ENCODE assay signal across 8 cellular contexts in the genomic region with DNA sequence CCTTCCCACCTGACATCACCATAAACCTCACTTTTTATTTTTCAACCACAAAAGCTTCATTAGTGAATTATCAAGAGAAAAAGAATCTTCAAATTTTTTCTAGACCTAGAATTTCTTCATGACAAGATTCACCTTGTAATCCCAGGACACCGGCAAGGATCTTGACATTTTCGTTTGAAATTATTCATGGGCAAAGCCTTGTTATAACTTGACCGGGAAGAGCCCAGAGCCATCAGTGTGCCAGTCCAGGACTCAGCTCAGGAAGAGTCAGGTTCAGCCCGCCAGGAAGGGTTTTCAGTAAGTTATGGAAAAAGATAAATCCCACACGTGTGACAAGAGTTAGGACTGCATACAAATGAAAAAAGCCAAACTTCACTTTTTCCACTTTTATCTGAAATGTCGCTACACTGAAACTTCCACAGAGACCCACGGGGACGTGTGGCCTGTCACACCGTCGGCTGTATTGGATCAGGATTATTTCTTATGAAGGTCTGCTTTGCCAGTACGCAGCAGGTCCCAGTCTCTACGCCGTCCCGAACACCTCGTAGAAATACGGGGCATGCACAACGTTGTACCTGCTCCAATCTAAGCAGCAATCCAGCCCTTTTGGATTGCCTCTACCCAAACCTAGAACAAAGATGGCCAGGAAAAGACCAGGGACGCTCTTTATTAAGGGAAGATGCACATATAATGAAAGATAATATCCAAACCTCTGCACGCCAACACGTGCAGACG. TPM values are rescaled to one million over a fixed set of nuclear protein-coding genes. Genes with fewer than 3 reads are reported as not detected.
A peak's percentile ranks its signal among the peaks of the same experiment; 100 is the strongest.
DNase-seq lines count a peak whose midpoint lies in the region; FAIRE-seq and TF ChIP-seq lines count a peak whose summit lies in the region.

No MANE protein-coding gene starts in this region.

- POLR2A ChIA-PET in GM10248 (lab: Yijun Ruan, JAX) = no interaction called here

- H3K4me1 Mint-ChIP-seq in activated T-helper 1 cell treated with anti-CD3 and anti-CD28 coated beads, Interleukin-12 subunit alpha, Interleukin-12 subunit beta, Interleukin-2, Interleukin-4 antibody, amounts not matched to agents 30 ng/mL and 10 ng/mL and 1 ng/mL, durations not matched to agents 14 hours and 24 hours and 36 hours (ENCODE audit: low read depth) = peaks cover 20% of the 10 kb centered on the region

- H3K9me3 ChIP-seq in iPS DF 6.9 (ENCODE audit: control insufficient read depth, insufficient read depth, low read length) (no peaks in the 10 kb centered on the region), small intestine (ENCODE audit: control insufficient read depth, low read depth) (no peaks in the 10 kb centered on the region)

- CTCF ChIA-PET in GM10248 (lab: Yijun Ruan, JAX) = interaction anchor here (1.2 to 1.6 kb wide), 3 partner anchors 16 to 265 kb away, joined by 3 to 8 read pairs (median 4); no protein-coding TSS in a partner anchor

- WGBS in iPS DF 6.9 (ENCODE audit: insufficient coverage, insufficient read length) = no CpG with 5 or more reads among the region's 21 CpGs
- WGBS in small intestine, 3 donors = 14 to 38% (median 25%) methylated on average over 21 of the region's 21 CpGs

- H3K27me3 Mint-ChIP-seq in activated T-helper 1 cell treated with anti-CD3 and anti-CD28 coated beads, Interleukin-12 subunit alpha, Interleukin-12 subunit beta, Interleukin-2, Interleukin-4 antibody, amounts not matched to agents 30 ng/mL and 10 ng/mL and 1 ng/mL, durations not matched to agents 14 hours and 24 hours and 36 hours (ENCODE audit: insufficient read depth) = peaks cover 81% of the 10 kb centered on the region

- H3K27ac Mint-ChIP-seq in activated T-helper 1 cell treated with anti-CD3 and anti-CD28 coated beads, Interleukin-12 subunit alpha, Interleukin-12 subunit beta, Interleukin-2, Interleukin-4 antibody, amounts not matched to agents 30 ng/mL and 10 ng/mL and 1 ng/mL, durations not matched to agents 14 hours and 24 hours and 36 hours = no peak overlapping the region

- H3K36me3 ChIP-seq in iPS DF 6.9 (ENCODE audit: control insufficient read depth, insufficient read depth, low read length) (no peaks in the 10 kb centered on the region; the same call in 1 of the 2 replicates), small intestine (ENCODE audit: control insufficient read depth in 2 of 2, insufficient read depth in 2 of 2, low read length in 2 of 2) (no peaks in the 10 kb centered on the region)

- no peak for TF ChIP-seq CTCF in GM10248 (IDR thresholded peaks at IDR 0.05; ENCODE audit: control extremely low read depth, extremely low read depth, low read depth, missing control alignments)

- intact Hi-C loops in activated T-helper 1 cell treated with anti-CD3 and anti-CD28 coated beads, Interleukin-12 subunit alpha, Interleukin-12 subunit beta, Interleukin-2, Interleukin-4 antibody, amounts not matched to agents 30 ng/mL and 10 ng/mL and 1 ng/mL, durations not matched to agents 14 hours and 24 hours and 36 hours (cut with micrococcal nuclease) = loop anchor here (10.0 kb wide), 3 partner anchors 306 to 694 kb away; a partner anchor contains a TSS

- H3K4me1 ChIP-seq in iPS DF 6.9 (ENCODE audit: control insufficient read depth, insufficient read depth, low read length) (peaks cover 3% of the 10 kb centered on the region), small intestine (ENCODE audit: control insufficient read depth in 2 of 2, insufficient read depth in 1 of 2, low read depth in 1 of 2, low read length in 1 of 2) (peaks cover 0 to 3% of the 10 kb centered on the region in 2 donors)

- DNase-seq in HT-29 (ENCODE audit: low spot score) = peak; percentile 51
- no peak for DNase-seq in activated T-helper 1 cell treated with anti-CD3 and anti-CD28 coated beads, Interleukin-12 subunit alpha, Interleukin-12 subunit beta, Interleukin-2, Interleukin-4 antibody, amounts not matched to agents 30 ng/mL and 10 ng/mL and 1 ng/mL, durations not matched to agents 14 hours and 24 hours and 36 hours (ENCODE audit: low spot score)
- no peak for DNase-seq in iPS DF 6.9 (ENCODE audit: low read depth, low spot score)
- DNase-seq in small intestine = peak; percentile 39
- no peak for DNase-seq in GM10248 (ENCODE audit: extremely low spot score)
- DNase-seq in stimulated activated CD4-positive, alpha-beta T cell treated with anti-CD3 and anti-CD28 coated beads, Interleukin-15, amount 100 ng/mL, for 24 hours = no peak
- no peak for DNase-seq in KG1 (lab: John Stamatoyannopoulos, UW)
- no peak for DNase-seq in cortex of kidney (lab: John Stamatoyannopoulos, UW)

- H3K27me3 ChIP-seq in iPS DF 6.9 (ENCODE audit: control insufficient read depth, insufficient read depth, low read length) = peaks cover 6% of the 10 kb centered on the region; the same call in 1 of the 2 replicates
- no peaks in the 10 kb centered on the region for H3K27me3 ChIP-seq in small intestine (ENCODE audit: control insufficient read depth in 2 of 2, insufficient read depth in 2 of 2, low read length in 2 of 2)

- H3K9me3 Mint-ChIP-seq in activated T-helper 1 cell treated with anti-CD3 and anti-CD28 coated beads, Interleukin-12 subunit alpha, Interleukin-12 subunit beta, Interleukin-2, Interleukin-4 antibody, amounts not matched to agents 30 ng/mL and 10 ng/mL and 1 ng/mL, durations not matched to agents 14 hours and 24 hours and 36 hours = no peaks in the 10 kb centered on the region

- no peak overlapping the region for H3K27ac ChIP-seq in iPS DF 6.9 (ENCODE audit: low read length)
- H3K27ac ChIP-seq in small intestine (ENCODE audit: low read depth in 1 of 2, low read length in 1 of 2) = peak overlapping the region in 1 of 2 donors; percentile 88

- H3K36me3 Mint-ChIP-seq in activated T-helper 1 cell treated with anti-CD3 and anti-CD28 coated beads, Interleukin-12 subunit alpha, Interleukin-12 subunit beta, Interleukin-2, Interleukin-4 antibody, amounts not matched to agents 30 ng/mL and 10 ng/mL and 1 ng/mL, durations not matched to agents 14 hours and 24 hours and 36 hours (ENCODE audit: low read depth) = no peaks in the 10 kb centered on the region

- peak overlapping the region; percentile 79 for H3K4me3 Mint-ChIP-seq in activated T-helper 1 cell treated with anti-CD3 and anti-CD28 coated beads, Interleukin-12 subunit alpha, Interleukin-12 subunit beta, Interleukin-2, Interleukin-4 antibody, amounts not matched to agents 30 ng/mL and 10 ng/mL and 1 ng/mL, durations not matched to agents 14 hours and 24 hours and 36 hours

- FAIRE-seq in small intestine (lab: Jason Lieb, UNC) = no peak

- H3K4me3 ChIP-seq in iPS DF 6.9 (ENCODE audit: low read length) = peak overlapping the region; percentile 71; the same call in 1 of the 2 replicates
- H3K4me3 ChIP-seq in small intestine (ENCODE audit: low read depth in 1 of 2, low read length in 2 of 2) = peak overlapping the region; percentile 57 to 81

RNA-seq across cellular contexts. Expression of a gene that starts 1.0 kb away (rescaled TPM):
- total RNA-seq in HT-29 (2014; rRNA removed; shearing (Covaris generic)) = 5.5 TPM in 2 replicates
- 0.16 and 0.32 TPM in 2 replicates for total RNA-seq in activated T-helper 1 cell treated with anti-CD3 and anti-CD28 coated beads, Interleukin-12 subunit alpha, Interleukin-12 subunit beta, Interleukin-2, Interleukin-4 antibody, amounts not matched to agents 30 ng/mL and 10 ng/mL and 1 ng/mL, durations not matched to agents 14 hours and 24 hours and 36 hours
- 10 to 100 TPM; 11.0 to 23.9 (median 13.2) TPM for polyA plus RNA-seq in small intestine

Comparison
In these comparisons a context has a peak if more than half of its experiments do, and no peak if none do; other contexts are left out.
1. DNase-seq: peak in HT-29 (single experiment) and small intestine (single experiment); none in activated T-helper 1 cell treated with anti-CD3 and anti-CD28 coated beads, Interleukin-12 subunit alpha, Interleukin-12 subunit beta, Interleukin-2, Interleukin-4 antibody, amounts not matched to agents 30 ng/mL and 10 ng/mL and 1 ng/mL, durations not matched to agents 14 hours and 24 hours and 36 hours (single experiment), iPS DF 6.9 (single experiment), GM10248 (single experiment), stimulated activated CD4-positive, alpha-beta T cell treated with anti-CD3 and anti-CD28 coated beads, Interleukin-15, amount 100 ng/mL, for 24 hours (single experiment), KG1 (single experiment) and cortex of kidney (single experiment).